ENCODE assay signal across 8 cellular contexts in the genomic region with DNA sequence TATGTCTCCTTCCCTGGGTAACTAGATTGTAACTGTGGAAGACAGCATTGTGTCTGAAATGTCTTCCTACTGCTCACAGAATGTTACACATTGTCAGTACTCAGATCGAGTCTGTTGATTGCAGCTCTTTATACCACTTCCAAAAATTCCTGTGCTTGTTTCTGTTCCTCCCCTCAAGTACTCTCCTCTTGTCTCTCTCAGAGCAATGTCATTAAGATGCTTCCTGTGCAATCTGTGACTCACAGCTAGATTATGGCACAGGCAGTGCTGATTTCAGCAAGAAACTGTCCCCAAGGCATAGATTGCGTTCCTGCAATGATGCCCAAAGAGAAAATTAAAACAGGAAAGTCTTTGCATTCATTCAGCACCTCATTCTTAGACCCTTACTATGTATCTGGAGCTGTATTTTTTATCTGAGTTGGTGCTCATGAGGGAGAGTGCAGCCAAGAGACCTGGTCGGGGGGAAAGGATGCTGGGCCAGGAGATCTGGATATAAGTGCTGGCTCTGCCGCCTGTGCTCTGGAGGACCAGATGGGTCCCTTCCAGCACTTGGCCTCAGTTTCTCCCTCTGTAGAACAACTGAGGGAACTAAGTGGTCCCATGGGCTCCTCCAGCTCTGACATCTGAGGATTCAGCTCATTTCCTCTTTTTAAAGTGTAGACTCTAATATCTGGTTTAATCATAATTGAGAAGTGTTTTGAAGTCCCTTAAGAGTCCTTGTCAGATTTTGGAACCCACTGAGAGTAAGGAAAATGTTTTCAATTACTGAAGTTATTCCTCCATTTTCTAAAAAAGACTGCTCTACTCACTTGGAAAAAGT. TPM values are rescaled to one million over a fixed set of nuclear protein-coding genes. Genes with fewer than 3 reads are reported as not detected.
DNase-seq lines count a peak whose midpoint lies in the region; ATAC-seq, FAIRE-seq and TF ChIP-seq lines count a peak whose summit lies in the region.

No MANE protein-coding gene starts in this region.

- no peak for TF ChIP-seq RAD21 in IMR-90 (IDR thresholded peaks at IDR 0.05; ENCODE audit: low read length)
- TF ChIP-seq RAD21 in K562 (CRISPR knock-in tag; conservative IDR thresholded peaks at IDR 0.05 in 1 of 2, IDR thresholded peaks at IDR 0.05 in 1 of 2): no peak

- POLR2A ChIA-PET in IMR-90 (lab: Charles Lee; ENCODE audit: unreplicated experiment) (interaction anchor here (0.6 kb wide), 1 partner anchor 31 kb away, joined by 6 read pairs; no protein-coding TSS in a partner anchor), K562 (lab: Yijun Ruan, JAX) (interaction anchor here (0.7 to 1.3 kb wide), 4 partner anchors 9 to 750 kb away, joined by 3 to 5 read pairs (median 4); partner anchors contain the start of gene SLC25A2)

- no peaks in the 10 kb centered on the region for H3K4me1 ChIP-seq in IMR-90 (ENCODE audit: control insufficient read depth, insufficient read depth, low read length)
- no peaks in the 10 kb centered on the region; a peak in 1 of 5 replicates for H3K4me1 ChIP-seq in K562 (replicated peaks in 1 of 2; ENCODE audit: control insufficient read depth in 2 of 2, insufficient read depth in 2 of 2, low read length in 2 of 2)
- H3K4me1 ChIP-seq in mesenchymal stem cell (ENCODE audit: control insufficient read depth, insufficient read depth, low read depth, low read length): peaks cover 2% of the 10 kb centered on the region

- in situ Hi-C loops in IMR-90 (cut with MboI; ENCODE audit: low sequenced_read_pairs) (no loop called here), K562 (cut with MboI) (no loop called here)

- ATAC-seq in IMR-90 (ENCODE audit: low read depth): peak; percentile 83
- peak; percentile 69 for ATAC-seq in K562
- ATAC-seq in HG03378 (IDR thresholded peaks at IDR 0.05; ENCODE audit: unreplicated experiment): no peak
- ATAC-seq in GM21526 (IDR thresholded peaks at IDR 0.05; ENCODE audit: low FRiP score, unreplicated experiment): no peak

- H2BK5ac ChIP-seq in IMR-90 (ENCODE audit: low read depth, low read length, poor library complexity, severe bottlenecking) (no peak overlapping the region), mesenchymal stem cell (ENCODE audit: low read depth, low read length, poor library complexity, severe bottlenecking) (no peak overlapping the region)

- WGBS in IMR-90 (ENCODE audit: extremely low coverage in 2 of 2, insufficient read length in 1 of 2), 2 experiments: 17% methylated on average over 1 of the region's 4 CpGs; no CpG with 5 or more reads in 1 of the 2 experiments
- 2% methylated on average over 4 of the region's 4 CpGs for WGBS in K562 (ENCODE audit: insufficient coverage, low coverage, missing lambda C conversion rate)
- 37% methylated on average over 3 of the region's 4 CpGs for WGBS in mesenchymal stem cell

- H2BK20ac ChIP-seq in IMR-90 (ENCODE audit: low read depth, low read length): no peak overlapping the region

- H4K91ac ChIP-seq in IMR-90 (ENCODE audit: insufficient read depth, low read depth, low read length) (no peak overlapping the region), mesenchymal stem cell (ENCODE audit: low read length) (no peak overlapping the region)

- intact Hi-C loops in IMR-90 (cut with micrococcal nuclease): no loop called here
- intact Hi-C loops in K562 (cut with micrococcal nuclease): no loop called here

- no peak overlapping the region for H2AK5ac ChIP-seq in IMR-90 (ENCODE audit: low read depth, low read length)
- H2AK5ac ChIP-seq in mesenchymal stem cell (ENCODE audit: low read length, severe bottlenecking): no peak overlapping the region

- H2BK15ac ChIP-seq in IMR-90 (ENCODE audit: low read depth, low read length): no peak overlapping the region
- no peak overlapping the region for H2BK15ac ChIP-seq in mesenchymal stem cell (ENCODE audit: low read depth, poor library complexity, severe bottlenecking)

- H3K9me3 ChIP-seq in IMR-90 (ENCODE audit: control insufficient read depth, insufficient read depth, low read length) (no peaks in the 10 kb centered on the region), K562 (replicated peaks; ENCODE audit: control insufficient read depth, insufficient read depth, low read depth, low read length) (no peaks in the 10 kb centered on the region), mesenchymal stem cell (ENCODE audit: control insufficient read depth, low read length) (no peaks in the 10 kb centered on the region)

- H3K23ac ChIP-seq in IMR-90 (ENCODE audit: low read depth, low read length): no peak overlapping the region
- H3K23ac ChIP-seq in mesenchymal stem cell (ENCODE audit: low read length in 2 of 2): no peak overlapping the region

- DNase-seq in AG08395 (ENCODE audit: low spot score): peak; percentile 69
- DNase-seq in IMR-90: peak; percentile 43
- peak in 1 of 4 experiments; percentile 23 for DNase-seq in K562 (ENCODE audit: extremely low read depth in 1 of 4, low spot score in 3 of 4)
- peak; percentile 77 for DNase-seq in mesenchymal stem cell
- no peak for DNase-seq in NCI-H774 (lab: John Stamatoyannopoulos, UW)
- no peak for DNase-seq in KG1 (lab: John Stamatoyannopoulos, UW)

- H2AFZ ChIP-seq in IMR-90 (replicated peaks; ENCODE audit: low read length, poor library complexity): no peak overlapping the region
- no peak overlapping the region for H2AFZ ChIP-seq in K562 (ENCODE audit: low read depth, low read length)
- H2AFZ ChIP-seq in mesenchymal stem cell (ENCODE audit: low read depth, low read length): no peak overlapping the region

- no peak for TF ChIP-seq EP300 in K562 (IDR thresholded peaks at IDR 0.05; ENCODE audit: low read length)

- CTCF ChIA-PET in IMR-90 (lab: Yijun Ruan, JAX) (interaction anchor here (0.6 kb wide), 1 partner anchor 510 kb away, joined by 3 read pairs; no protein-coding TSS in a partner anchor), K562 (lab: Yijun Ruan, JAX; ENCODE audit: low intra/inter-chr PET ratio) (no interaction called here)

- no peak overlapping the region for H3K4me3 ChIP-seq in IMR-90 (ENCODE audit: insufficient read depth, low read depth, low read length)
- no peak overlapping the region for H3K4me3 ChIP-seq in K562
- H3K4me3 ChIP-seq in mesenchymal stem cell (ENCODE audit: insufficient read depth in 1 of 2, low read depth in 1 of 2, low read length in 2 of 2): peak overlapping the region in 1 of 2 experiments; percentile 16

- H2AK9ac ChIP-seq in IMR-90 (replicated peaks; ENCODE audit: low read depth, low read length, poor library complexity): no peak overlapping the region

- no peak for TF ChIP-seq POLR2A in IMR-90 (IDR thresholded peaks at IDR 0.05; ENCODE audit: low read depth, low read length)
- no peak for TF ChIP-seq POLR2A in K562 (conservative IDR thresholded peaks at IDR 0.05)

- no peak overlapping the region for H4K5ac ChIP-seq in IMR-90 (ENCODE audit: low read depth, low read length)

- H3K4me2 ChIP-seq in IMR-90 (ENCODE audit: low read depth, low read length) (no peak overlapping the region; the same call in 1 of the 2 replicates), K562 (ENCODE audit: insufficient read depth, low read length) (no peak overlapping the region), mesenchymal stem cell (ENCODE audit: low read length, poor library complexity, severe bottlenecking) (no peak overlapping the region)

- no peak overlapping the region for H4K8ac ChIP-seq in IMR-90 (ENCODE audit: low read depth in 2 of 2, low read length in 2 of 2)
- no peak overlapping the region for H4K8ac ChIP-seq in mesenchymal stem cell (ENCODE audit: low read length)

- H3K4ac ChIP-seq in IMR-90 (ENCODE audit: low read depth, low read length) (no peak overlapping the region), mesenchymal stem cell (ENCODE audit: low read depth in 1 of 2, low read length in 2 of 2) (no peak overlapping the region)

- H3K14ac ChIP-seq in IMR-90 (replicated peaks; ENCODE audit: low read depth, low read length) (no peak overlapping the region), mesenchymal stem cell (ENCODE audit: low read length in 2 of 2) (no peak overlapping the region)

- no peaks in the 10 kb centered on the region; the same call in 1 of the 2 replicates for H3K9me1 ChIP-seq in IMR-90 (ENCODE audit: insufficient read depth, low read length)
- no peaks in the 10 kb centered on the region for H3K9me1 ChIP-seq in K562 (ENCODE audit: control insufficient read depth, insufficient read depth, low read length)

- H3K9ac ChIP-seq in IMR-90 (ENCODE audit: low read depth, low read length) (no peak overlapping the region), K562 (ENCODE audit: insufficient read depth in 1 of 2, low read depth in 2 of 2, low read length in 2 of 2) (no peak overlapping the region), mesenchymal stem cell (ENCODE audit: low read length) (peak overlapping the region; percentile 57)

- H3K79me1 ChIP-seq in IMR-90 (ENCODE audit: low read depth in 1 of 2, low read length in 2 of 2) (no peaks in the 10 kb centered on the region), mesenchymal stem cell (replicated peaks; ENCODE audit: low read length, poor library complexity, severe bottlenecking) (no peaks in the 10 kb centered on the region)

- H3K27ac ChIP-seq in IMR-90 (ENCODE audit: insufficient read depth, low read length) (no peak overlapping the region), K562 (ENCODE audit: extremely low read depth, low read depth, low read length) (no peak overlapping the region), mesenchymal stem cell (ENCODE audit: low read length, poor library complexity, severe bottlenecking) (no peak overlapping the region)

- no peaks in the 10 kb centered on the region for H4K20me1 ChIP-seq in IMR-90 (ENCODE audit: insufficient read depth, low read length)
- H4K20me1 ChIP-seq in K562 (replicated peaks; ENCODE audit: control insufficient read depth, insufficient read depth, low read length): no peaks in the 10 kb centered on the region

- no peak overlapping the region for H3K56ac ChIP-seq in IMR-90 (ENCODE audit: extremely low read depth, insufficient read depth, low read length)

- BruUV-seq in IMR-90 (replicated peaks; lab: Mats Ljungman, UMichigan) (no TSS peak), K562 (replicated peaks; lab: Mats Ljungman, UMichigan) (no TSS peak)

- H3K36me3 ChIP-seq in IMR-90 (ENCODE audit: control insufficient read depth, insufficient read depth, low read length) (no peaks in the 10 kb centered on the region), K562 (ENCODE audit: control insufficient read depth, insufficient read depth, low read length) (no peaks in the 10 kb centered on the region), mesenchymal stem cell (ENCODE audit: control insufficient read depth in 1 of 2, insufficient read depth in 2 of 2, low read depth in 1 of 2, low read length in 2 of 2) (no peaks in the 10 kb centered on the region)

- peak overlapping the region in 1 of 2 experiments; percentile 48 for H2BK12ac ChIP-seq in mesenchymal stem cell (ENCODE audit: low read length in 2 of 2)

- peaks cover 6% of the 10 kb centered on the region for H3K27me3 ChIP-seq in IMR-90 (ENCODE audit: control insufficient read depth, insufficient read depth, low read length)
- H3K27me3 ChIP-seq in K562 (ENCODE audit: control insufficient read depth in 2 of 2, insufficient read depth in 2 of 2, low read length in 2 of 2): peaks cover 0 to 4% of the 10 kb centered on the region in 2 experiments; a peak in 1 of 5 replicates
- H3K27me3 ChIP-seq in mesenchymal stem cell (ENCODE audit: control insufficient read depth in 1 of 2, insufficient read depth in 1 of 2, low read length in 2 of 2): peaks cover 0 to 3% of the 10 kb centered on the region in 2 experiments

- H2BK120ac ChIP-seq in IMR-90 (ENCODE audit: low read depth, low read length) (no peak overlapping the region), mesenchymal stem cell (ENCODE audit: low read depth, low read length) (no peak overlapping the region)

- dilution Hi-C loops in IMR-90 (cut with HindIII; ENCODE audit: low sequenced_read_pairs, unreplicated experiment): no loop called here

- H3K18ac ChIP-seq in IMR-90 (ENCODE audit: low read depth, low read length) (no peak overlapping the region), mesenchymal stem cell (ENCODE audit: low read depth in 1 of 2, low read length in 2 of 2) (peak overlapping the region in 1 of 2 experiments; percentile 4)

- H3K79me2 ChIP-seq in K562 (ENCODE audit: control insufficient read depth, insufficient read depth, low read length): no peaks in the 10 kb centered on the region

- peak; percentile 58 for FAIRE-seq in K562 (lab: Jason Lieb, UNC)

- TF ChIP-seq CTCF in IMR-90 (conservative IDR thresholded peaks at IDR 0.05; ENCODE audit: low read depth, low read length): no peak
- TF ChIP-seq CTCF in K562 (IDR thresholded peaks at IDR 0.05 in 2 of 3, conservative IDR thresholded peaks at IDR 0.05 in 1 of 3; ENCODE audit: insufficient read depth in 2 of 3, low read depth in 1 of 3, low read length in 3 of 3): no peak

RNA-seq across cellular contexts. Expression of gene GNPDA1, which starts 40.8 kb away (rescaled TPM):
- total RNA-seq in IMR-90 (2012; rRNA removed): 50.5 and 60.6 TPM in 2 replicates
- polyA plus RNA-seq in IMR-90 (2012; rRNA removed): 19.6 and 23.1 TPM in 2 replicates
- 11.2 and 22.3 TPM in 2 replicates for polyA plus RNA-seq in IMR-90 (2012; cell fraction: cytosol; rRNA removed)
- polyA plus RNA-seq in IMR-90 (2012; cell fraction: nucleus; rRNA removed; ENCODE audit: low replicate concordance): 17.9 and 21.4 TPM in 2 replicates
- 19.7 and 24.1 TPM in 2 replicates for total RNA-seq in K562 (2011; cell fraction: chromatin; rRNA removed; ENCODE audit: low replicate concordance)
- 17.4 and 22.8 TPM in 2 replicates for total RNA-seq in K562 (2011; cell fraction: nucleolus; rRNA removed)
- total RNA-seq in K562 (2011; cell fraction: nucleoplasm; rRNA removed): 17.6 and 18.1 TPM in 2 replicates
- total RNA-seq in K562 (2014; rRNA removed): 26.4 and 35.6 TPM in 2 replicates
- 50.2 and 52.2 TPM in 2 replicates for total RNA-seq in K562 (2014; rRNA removed; fragmentation: Illumina TruSeq; extraction: Trizol)
- 52.2 and 55.2 TPM in 2 replicates for total RNA-seq in K562 (2015; rRNA removed; fragmentation: Illumina TruSeq; extraction: Trizol)
- 36.6 and 40.2 TPM in 2 replicates for total RNA-seq in K562 (2021)
- polyA plus RNA-seq in K562 (2011; rRNA removed): 11.6 and 14.1 TPM in 2 replicates
- polyA plus RNA-seq in K562 (2011; cell fraction: cytosol; rRNA removed): 15.5 and 20.6 TPM in 2 replicates
- 20.8 and 22.1 TPM in 2 replicates for polyA plus RNA-seq in K562 (2011; cell fraction: nucleus; rRNA removed)
- 42.3 and 44.7 TPM in 2 replicates for polyA plus RNA-seq in K562 (2012)
- polyA plus RNA-seq in K562 (2014; fragmentation: Illumina TruSeq; extraction: Trizol): 46.2 and 64.1 TPM in 2 replicates
- polyA plus RNA-seq in K562 (2014; fragmentation: Nextera tagmentation; extraction: Ambion mirVana): 100 to 1,000 TPM; 119 to 145 TPM
- 33.7 and 34.6 TPM in 2 replicates for polyA plus RNA-seq in K562 (2014; rRNA removed)
- 12.1 and 17.0 TPM in 2 replicates for polyA minus RNA-seq in K562 (2011; rRNA and poly(A)+ RNA removed)
- polyA minus RNA-seq in K562 (2011; cell fraction: cytosol; rRNA and poly(A)+ RNA removed): 13.9 and 18.3 TPM in 2 replicates
- polyA minus RNA-seq in K562 (2011; cell fraction: nucleus; rRNA and poly(A)+ RNA removed): 11.1 and 11.6 TPM in 2 replicates
- 40.6 TPM for polyA plus RNA-seq in mesenchymal stem cell (2013, experiment 1 of 2)
- 41.0 TPM for polyA plus RNA-seq in mesenchymal stem cell (2013, experiment 2 of 2)

RNA-seq across cellular contexts. Expression of gene NDFIP1, which starts 54.9 kb away (rescaled TPM):
- total RNA-seq in IMR-90 (2012; rRNA removed): 7.7 and 21.9 TPM in 2 replicates
- polyA plus RNA-seq in IMR-90 (2012; rRNA removed): 10.7 and 15.4 TPM in 2 replicates
- 5.1 and 15.4 TPM in 2 replicates for polyA plus RNA-seq in IMR-90 (2012; cell fraction: cytosol; rRNA removed)
- 5.5 and 6.9 TPM in 2 replicates for polyA plus RNA-seq in IMR-90 (2012; cell fraction: nucleus; rRNA removed; ENCODE audit: low replicate concordance)
- total RNA-seq in K562 (2011; cell fraction: chromatin; rRNA removed; ENCODE audit: low replicate concordance): 20.9 and 53.7 TPM in 2 replicates
- 22.1 and 24.3 TPM in 2 replicates for total RNA-seq in K562 (2011; cell fraction: nucleolus; rRNA removed)
- total RNA-seq in K562 (2011; cell fraction: nucleoplasm; rRNA removed): 42.7 and 56.4 TPM in 2 replicates
- 33.2 and 47.8 TPM in 2 replicates for total RNA-seq in K562 (2014; rRNA removed)
- 36.8 and 39.3 TPM in 2 replicates for total RNA-seq in K562 (2014; rRNA removed; fragmentation: Illumina TruSeq; extraction: Trizol)
- total RNA-seq in K562 (2015; rRNA removed; fragmentation: Illumina TruSeq; extraction: Trizol): 27.1 and 31.4 TPM in 2 replicates
- 35.8 and 36.3 TPM in 2 replicates for total RNA-seq in K562 (2021)
- 17.2 and 31.9 TPM in 2 replicates for polyA plus RNA-seq in K562 (2011; rRNA removed)
- polyA plus RNA-seq in K562 (2011; cell fraction: cytosol; rRNA removed): 10.5 and 38.6 TPM in 2 replicates
- 5.0 and 5.5 TPM in 2 replicates for polyA plus RNA-seq in K562 (2011; cell fraction: nucleus; rRNA removed)
- 30.5 and 36.1 TPM in 2 replicates for polyA plus RNA-seq in K562 (2012)
- polyA plus RNA-seq in K562 (2014; fragmentation: Illumina TruSeq; extraction: Trizol): 25.8 and 29.7 TPM in 2 replicates
- polyA plus RNA-seq in K562 (2014; fragmentation: Nextera tagmentation; extraction: Ambion mirVana): 1 to 10 TPM; 5.3 to 7.6 TPM
- polyA plus RNA-seq in K562 (2014; rRNA removed): 26.0 and 37.5 TPM in 2 replicates
- 16.9 and 24.5 TPM in 2 replicates for polyA minus RNA-seq in K562 (2011; rRNA and poly(A)+ RNA removed)
- polyA minus RNA-seq in K562 (2011; cell fraction: cytosol; rRNA and poly(A)+ RNA removed): 7.8 and 11.8 TPM in 2 replicates
- polyA minus RNA-seq in K562 (2011; cell fraction: nucleus; rRNA and poly(A)+ RNA removed): 11.8 and 14.9 TPM in 2 replicates
- 32.5 TPM for polyA plus RNA-seq in mesenchymal stem cell (2013, experiment 1 of 2)
- polyA plus RNA-seq in mesenchymal stem cell (2013, experiment 2 of 2): 34.7 TPM

Comparison
In these comparisons a context has a peak if more than half of its experiments do, and no peak if none do; other contexts are left out.
1. DNase-seq: peak in AG08395 (single experiment), IMR-90 (single experiment) and mesenchymal stem cell (single experiment); none in NCI-H774 (single experiment) and KG1 (single experiment).
2. ATAC-seq: peak in IMR-90 (single experiment) and K562 (single experiment); none in HG03378 (single experiment) and GM21526 (single experiment).